ENCODE assay signal across 20 cellular contexts in the genomic region with DNA sequence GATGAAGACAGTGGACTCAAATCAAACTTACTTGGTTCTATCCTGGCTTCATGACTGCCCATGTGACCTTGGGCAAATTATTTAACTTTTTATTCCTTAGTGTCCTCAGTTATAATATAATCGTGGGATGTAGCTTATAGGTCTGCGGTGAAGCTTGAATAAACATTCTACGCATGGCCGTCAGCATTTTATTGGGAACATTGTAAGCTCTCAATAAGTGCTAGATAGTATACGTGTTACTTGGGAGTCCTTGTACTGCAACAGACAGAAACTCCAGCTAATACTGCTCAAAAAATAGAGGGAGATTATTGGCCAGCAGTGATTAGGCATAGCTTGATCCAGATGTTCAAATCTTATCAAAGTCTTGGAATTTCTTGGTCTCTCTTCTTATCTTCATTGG.
DNase-seq lines count a peak whose midpoint lies in the region; ATAC-seq and TF ChIP-seq lines count a peak whose summit lies in the region.
"Had no signal": no experiment of that assay in that cellular context is flagged by ENCODE, and none has a peak within 500 bp of the region (broad histone marks: within the 10 kb centered on the region; RNA-seq: fewer than 3 reads in every experiment).

No MANE protein-coding gene starts in this region.

- H3K4me1 ChIP-seq in right cardiac atrium (ENCODE audit: control insufficient read depth, insufficient read depth, low read length): no peaks in the 10 kb centered on the region

- H3K4me3 ChIP-seq in LNCaP clone FGC (ENCODE audit: low read depth, low read length) (no peak overlapping the region), right cardiac atrium (ENCODE audit: low read length) (no peak overlapping the region)
- H3K4me3 ChIP-seq: BLaER1 treated with 17β-estradiol and CSF1 and Interleukin-3, amounts not matched to agents 10 nM and 100 nM; GM12878 had no signal

- ATAC-seq in HG03135 (IDR thresholded peaks at IDR 0.05; ENCODE audit: unreplicated experiment) (no peak), HG02852 (IDR thresholded peaks at IDR 0.05; ENCODE audit: unreplicated experiment) (no peak), right cardiac atrium (no peak)
- ATAC-seq: GM12878 had no signal

- H3K27ac ChIP-seq in C4-2B (peak overlapping the region; percentile 33; the same call in 1 of the 2 replicates), right cardiac atrium (ENCODE audit: low read length) (no peak overlapping the region)
- H3K27ac ChIP-seq: BLaER1 treated with 17β-estradiol and CSF1 and Interleukin-3, amounts not matched to agents 10 nM and 100 nM had no signal

- intact Hi-C loops in right cardiac atrium (cut with DNase I): no loop called here

- 93% methylated on average over 5 of the region's 5 CpGs for WGBS in right cardiac atrium

- H3K27me3 ChIP-seq in right cardiac atrium (ENCODE audit: control insufficient read depth, insufficient read depth): no peaks in the 10 kb centered on the region
- H3K27me3 ChIP-seq: BLaER1 treated with 17β-estradiol and CSF1 and Interleukin-3, amounts not matched to agents 10 nM and 100 nM had no signal

- no peaks in the 10 kb centered on the region for H3K9me3 ChIP-seq in right cardiac atrium (ENCODE audit: control insufficient read depth, low read length)

- DNase-seq in LNCaP clone FGC (ENCODE audit: low read depth) (peak; percentile 51), right cardiac atrium (no peak)
- DNase-seq: 8988T; AML-193; CD4-positive, alpha-beta memory T cell; CD4-positive, CD25-positive, alpha-beta regulatory T cell; CD8-positive, alpha-beta memory T cell; COR-L47; DMS 273 treated with DMSO at 0.1 percent for 48 hours; DMS153; DMS53; DMS79; DND-41; EL; GDM1 had no signal

- TF ChIP-seq CTCF in C4-2B (conservative IDR thresholded peaks at IDR 0.05) (no peak), LNCaP clone FGC (IDR thresholded peaks at IDR 0.05; ENCODE audit: control insufficient read depth, extremely low read depth, insufficient read depth) (no peak)
